In genomic region chr16:29625114-29625513, GRCh38 we compare ENCODE assay signal across 1 cellular context.
TF ChIP-seq lines count a peak whose summit lies in the region.

No MANE protein-coding gene starts in this region.

TF ChIP-seq in HepG2, 621 proteins besides CTCF, POLR2A, EP300 and RAD21:
- TF ChIP-seq HNF4A (CRISPR knock-in tag; IDR thresholded peaks at IDR 0.05), result 0 out of 2 replicates have a peak, but pooled peaks have one; percentile 10
